In genomic region chr5:131672791-131673190, GRCh38 we compare ENCODE assay signal across 11 cellular contexts.
DNase-seq lines count a peak whose midpoint lies in the region; ATAC-seq and TF ChIP-seq lines count a peak whose summit lies in the region.
"Had no signal": no experiment of that assay in that cellular context is flagged by ENCODE, and none has a peak within 500 bp of the region (broad histone marks: within the 10 kb centered on the region; RNA-seq: fewer than 3 reads in every experiment).

No MANE protein-coding gene starts in this region.

- ATAC-seq in GM18909 (IDR thresholded peaks at IDR 0.05; ENCODE audit: poor library complexity, unreplicated experiment) (peak; percentile 7), HG02884 (IDR thresholded peaks at IDR 0.05; ENCODE audit: unreplicated experiment) (peak; percentile 19)

- peak overlapping the region; percentile 34 for H3K4me3 ChIP-seq in coronary artery
- H3K4me3 ChIP-seq in skin epidermis, result no peak overlapping the region
- H3K4me3 ChIP-seq: pancreas had no signal

- DNase-seq in coronary artery (ENCODE audit: low spot score), result no peak
- no peak for DNase-seq in NCI-H1930 (lab: John Stamatoyannopoulos, UW)
- DNase-seq in KBM-7, result no peak
- DNase-seq in HuH-7.5 (ENCODE audit: low spot score), result no peak
- DNase-seq in SW480 (ENCODE audit: low spot score), result no peak
- DNase-seq: glutamatergic neuron, pancreas, T1000 had no signal

- peak overlapping the region; percentile 71 to 87 for H3K27ac ChIP-seq in coronary artery
- H3K27ac ChIP-seq in skin epidermis, result peak overlapping the region in 16 of 21 experiments; percentile 8 to 70 (median 50)

- in situ Hi-C loops in KBM-7 (cut with MboI; ENCODE audit: low pct_unique_long_range_greater_than_20kb, low sequenced_read_pairs), result no loop called here

- no peak for TF ChIP-seq CTCF in coronary artery (IDR thresholded peaks at IDR 0.05)
